In the genomic region with DNA sequence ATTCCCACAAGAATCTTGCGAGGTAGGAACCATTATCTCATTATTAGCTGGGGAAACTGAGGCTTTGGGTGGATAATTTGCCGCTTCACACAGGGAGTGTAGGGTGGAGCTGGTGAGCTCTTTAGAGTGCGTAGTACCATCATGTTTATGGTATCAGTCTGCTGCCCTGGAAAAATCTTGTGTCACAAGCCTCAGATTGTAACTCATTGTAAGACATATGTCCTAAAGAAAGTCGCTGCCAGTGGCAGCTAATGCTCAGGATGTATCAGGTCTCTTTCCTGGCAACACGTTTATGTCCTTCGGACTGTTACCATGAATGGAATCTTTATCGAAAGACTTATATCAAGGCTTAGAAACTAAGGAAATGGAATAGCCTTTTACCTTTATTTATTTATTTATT, we compare ENCODE assay signal across 2 cellular contexts.
TF ChIP-seq lines count a peak whose summit lies in the region.

No MANE protein-coding gene starts in this region.

TF ChIP-seq in HCT116, 20 proteins besides CTCF, POLR2A, EP300 and RAD21:
- TF ChIP-seq, protein P1, sequence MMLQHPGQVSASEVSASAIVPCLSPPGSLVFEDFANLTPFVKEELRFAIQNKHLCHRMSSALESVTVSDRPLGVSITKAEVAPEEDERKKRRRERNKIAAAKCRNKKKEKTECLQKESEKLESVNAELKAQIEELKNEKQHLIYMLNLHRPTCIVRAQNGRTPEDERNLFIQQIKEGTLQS (IDR thresholded peaks at IDR 0.05): no peak
- no peak for TF ChIP-seq SP1 (IDR thresholded peaks at IDR 0.05; ENCODE audit: low read depth)
- TF ChIP-seq EGR1 (IDR thresholded peaks at IDR 0.05; ENCODE audit: low read depth): no peak
- no peak for TF ChIP-seq CBX3 (IDR thresholded peaks at IDR 0.05; ENCODE audit: low read depth)
- TF ChIP-seq, protein P2, sequence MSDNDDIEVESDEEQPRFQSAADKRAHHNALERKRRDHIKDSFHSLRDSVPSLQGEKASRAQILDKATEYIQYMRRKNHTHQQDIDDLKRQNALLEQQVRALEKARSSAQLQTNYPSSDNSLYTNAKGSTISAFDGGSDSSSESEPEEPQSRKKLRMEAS (IDR thresholded peaks at IDR 0.05): no peak
- TF ChIP-seq FOSL1 (IDR thresholded peaks at IDR 0.05; ENCODE audit: low read depth): no peak
- no peak for TF ChIP-seq EZH2 (IDR thresholded peaks at IDR 0.05)
- TF ChIP-seq YY1 (IDR thresholded peaks at IDR 0.05; ENCODE audit: extremely low read depth, insufficient replicate concordance, low read depth, low read length): no peak
- TF ChIP-seq, protein P3, sequence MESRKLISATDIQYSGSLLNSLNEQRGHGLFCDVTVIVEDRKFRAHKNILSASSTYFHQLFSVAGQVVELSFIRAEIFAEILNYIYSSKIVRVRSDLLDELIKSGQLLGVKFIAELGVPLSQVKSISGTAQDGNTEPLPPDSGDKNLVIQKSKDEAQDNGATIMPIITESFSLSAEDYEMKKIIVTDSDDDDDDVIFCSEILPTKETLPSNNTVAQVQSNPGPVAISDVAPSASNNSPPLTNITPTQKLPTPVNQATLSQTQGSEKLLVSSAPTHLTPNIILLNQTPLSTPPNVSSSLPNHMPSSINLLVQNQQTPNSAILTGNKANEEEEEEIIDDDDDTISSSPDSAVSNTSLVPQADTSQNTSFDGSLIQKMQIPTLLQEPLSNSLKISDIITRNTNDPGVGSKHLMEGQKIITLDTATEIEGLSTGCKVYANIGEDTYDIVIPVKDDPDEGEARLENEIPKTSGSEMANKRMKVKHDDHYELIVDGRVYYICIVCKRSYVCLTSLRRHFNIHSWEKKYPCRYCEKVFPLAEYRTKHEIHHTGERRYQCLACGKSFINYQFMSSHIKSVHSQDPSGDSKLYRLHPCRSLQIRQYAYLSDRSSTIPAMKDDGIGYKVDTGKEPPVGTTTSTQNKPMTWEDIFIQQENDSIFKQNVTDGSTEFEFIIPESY (IDR thresholded peaks at IDR 0.05; ENCODE audit: extremely low read depth, insufficient replicate concordance, low read length): no peak
- no peak for TF ChIP-seq ZFX (IDR thresholded peaks at IDR 0.05)
- no peak for TF ChIP-seq TCF7L2 (IDR thresholded peaks at IDR 0.05; ENCODE audit: borderline replicate concordance, extremely low read depth, insufficient read depth, insufficient read length)
- TF ChIP-seq EZH2phosphoT487 (IDR thresholded peaks at IDR 0.05; ENCODE audit: borderline replicate concordance): no peak
- no peak for TF ChIP-seq ELF1 (IDR thresholded peaks at IDR 0.05; ENCODE audit: borderline replicate concordance, low read depth)
- no peak for TF ChIP-seq SIN3A (IDR thresholded peaks at IDR 0.05; ENCODE audit: low read depth)
- no peak for TF ChIP-seq POLR2AphosphoS5 (IDR thresholded peaks at IDR 0.05; ENCODE audit: low read depth, low read length)
- no peak for TF ChIP-seq SRF (IDR thresholded peaks at IDR 0.05; ENCODE audit: low read depth)
- no peak for TF ChIP-seq JUND (IDR thresholded peaks at IDR 0.05)
- no peak for TF ChIP-seq ZNF274 (IDR thresholded peaks at IDR 0.05; ENCODE audit: low read depth, low read length)
- no peak for TF ChIP-seq CEBPB (IDR thresholded peaks at IDR 0.05; ENCODE audit: low read depth)

TF ChIP-seq in GM12878, 131 proteins besides CTCF, POLR2A, EP300 and RAD21:
- TF ChIP-seq RAD51 (IDR thresholded peaks at IDR 0.05) (no peak), LARP7 (IDR thresholded peaks at IDR 0.05) (no peak), IKZF2 (IDR thresholded peaks at IDR 0.05) (no peak), ZNF622 (IDR thresholded peaks at IDR 0.05) (no peak), SMAD5 (IDR thresholded peaks at IDR 0.05; ENCODE audit: low read depth) (no peak), ASH2L (IDR thresholded peaks at IDR 0.05; ENCODE audit: borderline replicate concordance, low read depth) (no peak), SREBF1 (IDR thresholded peaks at IDR 0.05; ENCODE audit: low read length) (no peak), CREM (IDR thresholded peaks at IDR 0.05; ENCODE audit: low read depth) (no peak), TBL1XR1 (IDR thresholded peaks at IDR 0.05; ENCODE audit: low read depth, low read length) (no peak)
- TF ChIP-seq, protein P4, sequence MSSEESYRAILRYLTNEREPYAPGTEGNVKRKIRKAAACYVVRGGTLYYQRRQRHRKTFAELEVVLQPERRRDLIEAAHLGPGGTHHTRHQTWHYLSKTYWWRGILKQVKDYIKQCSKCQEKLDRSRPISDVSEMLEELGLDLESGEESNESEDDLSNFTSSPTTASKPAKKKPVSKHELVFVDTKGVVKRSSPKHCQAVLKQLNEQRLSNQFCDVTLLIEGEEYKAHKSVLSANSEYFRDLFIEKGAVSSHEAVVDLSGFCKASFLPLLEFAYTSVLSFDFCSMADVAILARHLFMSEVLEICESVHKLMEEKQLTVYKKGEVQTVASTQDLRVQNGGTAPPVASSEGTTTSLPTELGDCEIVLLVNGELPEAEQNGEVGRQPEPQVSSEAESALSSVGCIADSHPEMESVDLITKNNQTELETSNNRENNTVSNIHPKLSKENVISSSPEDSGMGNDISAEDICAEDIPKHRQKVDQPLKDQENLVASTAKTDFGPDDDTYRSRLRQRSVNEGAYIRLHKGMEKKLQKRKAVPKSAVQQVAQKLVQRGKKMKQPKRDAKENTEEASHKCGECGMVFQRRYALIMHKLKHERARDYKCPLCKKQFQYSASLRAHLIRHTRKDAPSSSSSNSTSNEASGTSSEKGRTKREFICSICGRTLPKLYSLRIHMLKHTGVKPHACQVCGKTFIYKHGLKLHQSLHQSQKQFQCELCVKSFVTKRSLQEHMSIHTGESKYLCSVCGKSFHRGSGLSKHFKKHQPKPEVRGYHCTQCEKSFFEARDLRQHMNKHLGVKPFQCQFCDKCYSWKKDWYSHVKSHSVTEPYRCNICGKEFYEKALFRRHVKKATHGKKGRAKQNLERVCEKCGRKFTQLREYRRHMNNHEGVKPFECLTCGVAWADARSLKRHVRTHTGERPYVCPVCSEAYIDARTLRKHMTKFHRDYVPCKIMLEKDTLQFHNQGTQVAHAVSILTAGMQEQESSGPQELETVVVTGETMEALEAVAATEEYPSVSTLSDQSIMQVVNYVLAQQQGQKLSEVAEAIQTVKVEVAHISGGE (CRISPR knock-in tag; IDR thresholded peaks at IDR 0.05): no peak
- TF ChIP-seq, protein P5, sequence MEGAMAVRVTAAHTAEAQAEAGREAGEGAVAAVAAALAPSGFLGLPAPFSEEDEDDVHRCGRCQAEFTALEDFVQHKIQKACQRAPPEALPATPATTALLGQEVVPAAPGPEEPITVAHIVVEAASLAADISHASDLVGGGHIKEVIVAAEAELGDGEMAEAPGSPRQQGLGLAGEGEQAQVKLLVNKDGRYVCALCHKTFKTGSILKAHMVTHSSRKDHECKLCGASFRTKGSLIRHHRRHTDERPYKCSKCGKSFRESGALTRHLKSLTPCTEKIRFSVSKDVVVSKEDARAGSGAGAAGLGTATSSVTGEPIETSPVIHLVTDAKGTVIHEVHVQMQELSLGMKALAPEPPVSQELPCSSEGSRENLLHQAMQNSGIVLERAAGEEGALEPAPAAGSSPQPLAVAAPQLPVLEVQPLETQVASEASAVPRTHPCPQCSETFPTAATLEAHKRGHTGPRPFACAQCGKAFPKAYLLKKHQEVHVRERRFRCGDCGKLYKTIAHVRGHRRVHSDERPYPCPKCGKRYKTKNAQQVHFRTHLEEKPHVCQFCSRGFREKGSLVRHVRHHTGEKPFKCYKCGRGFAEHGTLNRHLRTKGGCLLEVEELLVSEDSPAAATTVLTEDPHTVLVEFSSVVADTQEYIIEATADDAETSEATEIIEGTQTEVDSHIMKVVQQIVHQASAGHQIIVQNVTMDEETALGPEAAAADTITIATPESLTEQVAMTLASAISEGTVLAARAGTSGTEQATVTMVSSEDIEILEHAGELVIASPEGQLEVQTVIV (IDR thresholded peaks at IDR 0.05; ENCODE audit: borderline replicate concordance, partially characterized antibody): no peak
